In genomic region chr1:117655220-117655577, GRCh38 we compare ENCODE assay signal across 13 cellular contexts. TPM values are rescaled to one million over a fixed set of nuclear protein-coding genes. Genes with fewer than 3 reads are reported as not detected.
A peak's percentile ranks its signal among the peaks of the same experiment; 100 is the strongest.
DNase-seq lines count a peak whose midpoint lies in the region; ATAC-seq and TF ChIP-seq lines count a peak whose summit lies in the region.
"Had no signal": no experiment of that assay in that cellular context is flagged by ENCODE, and none has a peak within 500 bp of the region (broad histone marks: within the 10 kb centered on the region; RNA-seq: fewer than 3 reads in every experiment).

No MANE protein-coding gene starts in this region.

- H3K9me3 Mint-ChIP-seq in activated CD8-positive, alpha-beta memory T cell treated with anti-CD3 and anti-CD28 coated beads, Interleukin-2, amount 10 ng/mL, durations not matched to agents 7 days and 5 days (ENCODE audit: low read depth), result no peaks in the 10 kb centered on the region

- H3K4me3 Mint-ChIP-seq in activated CD8-positive, alpha-beta memory T cell treated with anti-CD3 and anti-CD28 coated beads, Interleukin-2, amount 10 ng/mL, durations not matched to agents 7 days and 5 days, result peak overlapping the region; percentile 38
- H3K4me3 Mint-ChIP-seq: H9 had no signal

- no peak for TF ChIP-seq POLR2A in spleen (IDR thresholded peaks at IDR 0.05)

- H3K36me3 ChIP-seq in duodenal mucosa (ENCODE audit: control insufficient read depth in 1 of 2, insufficient read depth in 2 of 2, low read length in 2 of 2) (no peaks in the 10 kb centered on the region), spleen (no peaks in the 10 kb centered on the region)
- H3K36me3 ChIP-seq: brain microvascular endothelial cell, thoracic aorta had no signal

- no peaks in the 10 kb centered on the region for H3K27me3 ChIP-seq in duodenal mucosa (ENCODE audit: control insufficient read depth in 1 of 2, insufficient read depth in 2 of 2, low read length in 2 of 2)
- no peaks in the 10 kb centered on the region for H3K27me3 ChIP-seq in spleen (replicated peaks in 1 of 7)

- no peak for ATAC-seq in activated CD8-positive, alpha-beta memory T cell treated with anti-CD3 and anti-CD28 coated beads, Interleukin-2, amount 10 ng/mL, durations not matched to agents 7 days and 5 days
- ATAC-seq in HG02571 (IDR thresholded peaks at IDR 0.05; ENCODE audit: unreplicated experiment), result no peak
- ATAC-seq in GM19455 (IDR thresholded peaks at IDR 0.05; ENCODE audit: unreplicated experiment), result no peak

- peak overlapping the region; percentile 45 for H3K27ac ChIP-seq in duodenal mucosa (ENCODE audit: low read depth, low read length)
- peak overlapping the region in 6 of 8 donors; percentile 62 to 92 (median 80) for H3K27ac ChIP-seq in spleen
- H3K27ac ChIP-seq: brain microvascular endothelial cell, thoracic aorta had no signal

- intact Hi-C loops in spleen (cut with DNase I; ENCODE audit: low total_unique reads), result no loop called here

- CTCF ChIA-PET in activated CD8-positive, alpha-beta memory T cell treated with anti-CD3 and anti-CD28 coated beads, Interleukin-2, amount 10 ng/mL, durations not matched to agents 7 days and 5 days (lab: Charles Lee), result interaction anchor here (0.9 to 7.3 kb wide), 14 partner anchors 8 to 120 kb away, joined by 3 to 56 read pairs (median 4); partner anchors contain the start of gene TENT5C

- H3K9ac ChIP-seq in duodenal mucosa (ENCODE audit: low read depth in 1 of 2, low read length in 2 of 2), result peak overlapping the region in 1 of 2 donors; percentile 6

- no peaks in the 10 kb centered on the region for H3K9me3 ChIP-seq in duodenal mucosa (ENCODE audit: control insufficient read depth in 1 of 2, low read length in 2 of 2)
- no peaks in the 10 kb centered on the region for H3K9me3 ChIP-seq in spleen
- H3K9me3 ChIP-seq: thoracic aorta had no signal

- H3K4me1 Mint-ChIP-seq in activated CD8-positive, alpha-beta memory T cell treated with anti-CD3 and anti-CD28 coated beads, Interleukin-2, amount 10 ng/mL, durations not matched to agents 7 days and 5 days, result peaks cover 92% of the 10 kb centered on the region

- H3K27ac Mint-ChIP-seq in activated CD8-positive, alpha-beta memory T cell treated with anti-CD3 and anti-CD28 coated beads, Interleukin-2, amount 10 ng/mL, durations not matched to agents 7 days and 5 days, result peak overlapping the region; percentile 95

- no peak for TF ChIP-seq CTCF in spleen (IDR thresholded peaks at IDR 0.05 in 8 of 11, conservative IDR thresholded peaks at IDR 0.05 in 3 of 11)

- H3K27me3 Mint-ChIP-seq in activated CD8-positive, alpha-beta memory T cell treated with anti-CD3 and anti-CD28 coated beads, Interleukin-2, amount 10 ng/mL, durations not matched to agents 7 days and 5 days, result no peaks in the 10 kb centered on the region

- no peak for DNase-seq in activated CD8-positive, alpha-beta memory T cell treated with anti-CD3 and anti-CD28 coated beads, Interleukin-2, amount 10 ng/mL, durations not matched to agents 7 days and 5 days
- no peak for DNase-seq in activated CD8-positive, alpha-beta memory T cell treated with anti-CD3 and anti-CD28 coated beads for 24 hours
- DNase-seq in RKO (ENCODE audit: low spot score) (peak; percentile 49), spleen (no peak), NCI-H1417 treated with DMSO at 0.1 percent for 48 hours (lab: John Stamatoyannopoulos, UW) (no peak)
- DNase-seq: brain microvascular endothelial cell; H9; NCI-H1105 treated with DMSO at 0.1 percent for 48 hours; stimulated activated CD4-positive, alpha-beta T cell treated with anti-CD3 and anti-CD28 coated beads, Interleukin-4, amount 100 ng/mL, for 24 hours had no signal

- H3K4me1 ChIP-seq in duodenal mucosa (ENCODE audit: control insufficient read depth in 1 of 2, insufficient read depth in 2 of 2, low read length in 2 of 2) (peaks cover 30 to 33% of the 10 kb centered on the region in 2 donors), spleen (peaks cover 60 to 97% (median 76%) of the 10 kb centered on the region in 6 donors)

- peaks cover 1% of the 10 kb centered on the region for H3K36me3 Mint-ChIP-seq in activated CD8-positive, alpha-beta memory T cell treated with anti-CD3 and anti-CD28 coated beads, Interleukin-2, amount 10 ng/mL, durations not matched to agents 7 days and 5 days

- H3K4me3 ChIP-seq in duodenal mucosa (ENCODE audit: low read depth in 1 of 2, low read length in 2 of 2) (no peak overlapping the region), spleen (no peak overlapping the region)
- H3K4me3 ChIP-seq: thoracic aorta had no signal

- WGBS in spleen, 5 donors, result 85 to 90% (median 88%) methylated on average over 11 to 12 of the region's 12 CpGs

RNA-seq across cellular contexts. Expression of gene TENT5C, which starts 49.4 kb away (rescaled TPM):
- 10 to 100 TPM; 41.6 to 50.3 TPM for total RNA-seq in activated CD8-positive, alpha-beta memory T cell treated with anti-CD3 and anti-CD28 coated beads, Interleukin-2, amount 10 ng/mL, durations not matched to agents 7 days and 5 days
- 100 to 1,000 TPM in 1 of 7 donors, 10 to 100 TPM in 6; 32.0 to 181 (median 39.5) TPM for total RNA-seq in spleen
- polyA plus RNA-seq in spleen, result 1 to 10 TPM; 5.6 to 8.1 (median 6.3) TPM
